In the genomic region with DNA sequence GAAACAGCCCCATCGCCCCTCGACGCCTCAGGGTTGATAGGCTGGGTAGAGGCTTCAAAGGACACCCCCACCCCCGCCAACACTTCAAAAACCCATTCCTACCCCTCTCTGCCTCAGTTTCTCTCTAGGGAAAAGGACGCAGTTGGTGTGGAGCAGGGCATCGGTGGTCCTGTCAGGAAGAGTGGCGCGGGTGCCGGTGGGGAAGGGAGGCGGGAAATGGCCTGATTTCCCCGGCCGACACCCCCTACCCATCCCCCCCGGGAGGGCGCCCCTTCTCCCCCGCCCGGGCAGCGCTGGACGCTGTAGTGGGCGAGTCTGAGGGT, we compare ENCODE assay signal across 8 cellular contexts. TPM values are rescaled to one million over a fixed set of nuclear protein-coding genes. Genes with fewer than 3 reads are reported as not detected.
DNase-seq lines count a peak whose midpoint lies in the region; ATAC-seq and TF ChIP-seq lines count a peak whose summit lies in the region.

No MANE protein-coding gene starts in this region.

- no peak for TF ChIP-seq POLR2A in breast epithelium (IDR thresholded peaks at IDR 0.05)

- TF ChIP-seq CTCF in GM12865 (IDR thresholded peaks at IDR 0.05; ENCODE audit: insufficient read depth, low read depth, low read length, missing control alignments) (no peak), breast epithelium (IDR thresholded peaks at IDR 0.05) (no peak)

- no peaks in the 10 kb centered on the region for H3K9me3 ChIP-seq in breast epithelium
- no peaks in the 10 kb centered on the region for H3K9me3 ChIP-seq in muscle layer of colon (ENCODE audit: low read length)

- DNase-seq in GM12865 (ENCODE audit: low read depth) (no peak), breast epithelium (ENCODE audit: low spot score in 2 of 2) (no peak), NCI-H345 treated with DMSO at 0.1 percent for 48 hours (lab: John Stamatoyannopoulos, UW; ENCODE audit: unreplicated experiment) (no peak), ACHN (no peak), CD1c-positive myeloid dendritic cell (ENCODE audit: extremely low spot score) (no peak), DMS53 (lab: John Stamatoyannopoulos, UW) (no peak)

- H3K4me3 ChIP-seq in GM12865 (ENCODE audit: low read depth, low read length), result peak overlapping the region; percentile 96
- peak overlapping the region; percentile 74 to 95 (median 75) for H3K4me3 ChIP-seq in breast epithelium
- peak overlapping the region; percentile 81 to 87 for H3K4me3 ChIP-seq in muscle layer of colon (ENCODE audit: low read depth in 1 of 2, low read length in 2 of 2)

- intact Hi-C loops in breast epithelium (cut with DNase I; ENCODE audit: low total_unique reads), result no loop called here

- in situ Hi-C loops in ACHN (cut with HindIII; ENCODE audit: low pct_ligation_motif_present, low pct_unique_long_range_greater_than_20kb, low sequenced_read_pairs), result no loop called here

- peak; percentile 3 for ATAC-seq in HG03159 (IDR thresholded peaks at IDR 0.05; ENCODE audit: unreplicated experiment)

- H3K27me3 ChIP-seq in breast epithelium, result no peaks in the 10 kb centered on the region
- H3K27me3 ChIP-seq in muscle layer of colon (ENCODE audit: control insufficient read depth in 1 of 2, insufficient read depth in 2 of 2, low read length in 2 of 2), result no peaks in the 10 kb centered on the region

- no peaks in the 10 kb centered on the region for H3K36me3 ChIP-seq in breast epithelium
- peaks cover 6% of the 10 kb centered on the region for H3K36me3 ChIP-seq in muscle layer of colon (ENCODE audit: insufficient read depth, low read length)

- no peaks in the 10 kb centered on the region for H3K4me1 ChIP-seq in breast epithelium
- peaks cover 19% of the 10 kb centered on the region for H3K4me1 ChIP-seq in muscle layer of colon (ENCODE audit: insufficient read depth, low read length)

- peak overlapping the region; percentile 57 for H3K9ac ChIP-seq in muscle layer of colon (ENCODE audit: low read length)

- peak overlapping the region; percentile 91 to 98 for H3K27ac ChIP-seq in breast epithelium
- peak overlapping the region; percentile 100 for H3K27ac ChIP-seq in muscle layer of colon (ENCODE audit: low read depth, low read length)

RNA-seq across cellular contexts. Expression of a gene that starts 0.4 kb away (rescaled TPM):
- 10 to 100 TPM in 2 of 3 donors, 1 to 10 TPM in 1; 9.4 to 22.3 (median 21.8) TPM for total RNA-seq in breast epithelium

RNA-seq across cellular contexts. Expression of a gene that starts 21.9 kb away (rescaled TPM):
- total RNA-seq in breast epithelium, result 1 to 10 TPM; 1.1 to 3.7 (median 3.3) TPM

RNA-seq across cellular contexts. Expression of a gene that starts 33.3 kb away (rescaled TPM):
- 10 to 100 TPM in 2 of 3 donors, 1 to 10 TPM in 1; 4.5 to 18.0 (median 14.5) TPM for total RNA-seq in breast epithelium

RNA-seq across cellular contexts. Expression of a gene that starts 49.9 kb away (rescaled TPM):
- total RNA-seq in breast epithelium, result 10 to 100 TPM; 10.1 to 14.0 (median 11.5) TPM

RNA-seq across cellular contexts. Expression of a gene that starts 56.7 kb away (rescaled TPM):
- total RNA-seq in breast epithelium, result 1 to 10 TPM; 2.6 to 9.2 (median 6.1) TPM
